8 cellular contexts compared by ENCODE assay signal in the genomic region with DNA sequence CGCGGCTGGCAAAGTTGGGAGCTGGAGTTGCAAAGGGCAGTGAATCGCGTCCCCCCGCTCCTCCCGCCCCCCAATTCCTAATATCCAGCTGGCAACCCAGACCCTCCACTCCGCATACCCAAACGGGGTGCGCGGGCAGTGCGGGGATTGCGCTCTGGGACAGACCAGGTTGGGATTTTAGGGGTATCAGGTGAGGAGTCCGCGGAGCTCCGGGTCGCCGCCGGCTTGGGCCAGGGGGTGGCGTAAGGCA. TPM values are rescaled to one million over a fixed set of nuclear protein-coding genes. Genes with fewer than 3 reads are reported as not detected.
DNase-seq lines count a peak whose midpoint lies in the region; ATAC-seq and TF ChIP-seq lines count a peak whose summit lies in the region.

No MANE protein-coding gene starts in this region.

- H3K27ac Mint-ChIP-seq in T-helper 2 cell treated with Interferon-gamma antibody and Interleukin-4, amounts not matched to agents 5 μg/mL and 100 μg/mL, for 36 hours, result peak overlapping the region; percentile 96
- peak overlapping the region; percentile 93 for H3K27ac Mint-ChIP-seq in activated T-helper 1 cell treated with anti-CD3 and anti-CD28 coated beads, Interleukin-12 subunit alpha, Interleukin-12 subunit beta, Interleukin-2, Interleukin-4 antibody, amounts not matched to agents 30 ng/mL and 10 ng/mL and 1 ng/mL, durations not matched to agents 14 hours and 24 hours and 36 hours
- peak overlapping the region; percentile 87 to 99 (median 94) for H3K27ac Mint-ChIP-seq in immature natural killer cell

- intact Hi-C loops in activated T-helper 1 cell treated with anti-CD3 and anti-CD28 coated beads, Interleukin-12 subunit alpha, Interleukin-12 subunit beta, Interleukin-2, Interleukin-4 antibody, amounts not matched to agents 30 ng/mL and 10 ng/mL and 1 ng/mL, durations not matched to agents 14 hours and 24 hours and 36 hours (cut with micrococcal nuclease), result loop anchor here (1.0 to 10.0 kb wide), 8 partner anchors 71 to 1069 kb away; partner anchors contain the start of genes CERT1, HMGCR, POC5 and POLK

- peak overlapping the region; percentile 84 for H3K27ac ChIP-seq in suprapubic skin

- DNase-seq in T-helper 2 cell treated with Interferon-gamma antibody and Interleukin-4, amounts not matched to agents 5 μg/mL and 100 μg/mL, for 36 hours (ENCODE audit: low spot score), result no peak
- no peak for DNase-seq in T-helper 2 cell
- no peak for DNase-seq in activated T-helper 1 cell treated with anti-CD3 and anti-CD28 coated beads, Interleukin-12 subunit alpha, Interleukin-12 subunit beta, Interleukin-2, Interleukin-4 antibody, amounts not matched to agents 30 ng/mL and 10 ng/mL and 1 ng/mL, durations not matched to agents 14 hours and 24 hours and 36 hours (ENCODE audit: low spot score)
- no peak for DNase-seq in immature natural killer cell
- DNase-seq in suprapubic skin (ENCODE audit: low spot score in 2 of 2), result peak in 1 of 2 donors; percentile 70
- no peak for DNase-seq in SW480 (ENCODE audit: low spot score)
- DNase-seq in GF-D8 (lab: John Stamatoyannopoulos, UW), result no peak

- no peak for TF ChIP-seq CTCF in suprapubic skin (IDR thresholded peaks at IDR 0.05)

- peaks cover 20% of the 10 kb centered on the region for H3K4me1 ChIP-seq in suprapubic skin

- peaks cover 52% of the 10 kb centered on the region for H3K4me1 Mint-ChIP-seq in T-helper 2 cell treated with Interferon-gamma antibody and Interleukin-4, amounts not matched to agents 5 μg/mL and 100 μg/mL, for 36 hours (ENCODE audit: low read depth)
- H3K4me1 Mint-ChIP-seq in activated T-helper 1 cell treated with anti-CD3 and anti-CD28 coated beads, Interleukin-12 subunit alpha, Interleukin-12 subunit beta, Interleukin-2, Interleukin-4 antibody, amounts not matched to agents 30 ng/mL and 10 ng/mL and 1 ng/mL, durations not matched to agents 14 hours and 24 hours and 36 hours (ENCODE audit: low read depth), result peaks cover 65% of the 10 kb centered on the region
- peaks cover 64 to 70% of the 10 kb centered on the region in 2 donors for H3K4me1 Mint-ChIP-seq in immature natural killer cell

- no peaks in the 10 kb centered on the region for H3K9me3 Mint-ChIP-seq in T-helper 2 cell treated with Interferon-gamma antibody and Interleukin-4, amounts not matched to agents 5 μg/mL and 100 μg/mL, for 36 hours
- no peaks in the 10 kb centered on the region for H3K9me3 Mint-ChIP-seq in activated T-helper 1 cell treated with anti-CD3 and anti-CD28 coated beads, Interleukin-12 subunit alpha, Interleukin-12 subunit beta, Interleukin-2, Interleukin-4 antibody, amounts not matched to agents 30 ng/mL and 10 ng/mL and 1 ng/mL, durations not matched to agents 14 hours and 24 hours and 36 hours
- no peaks in the 10 kb centered on the region for H3K9me3 Mint-ChIP-seq in immature natural killer cell

- WGBS in suprapubic skin, result 0% methylated on average over 11 of the region's 19 CpGs

- peak overlapping the region; percentile 70 for H3K4me3 ChIP-seq in suprapubic skin

- no peak for TF ChIP-seq POLR2A in suprapubic skin (IDR thresholded peaks at IDR 0.05)

- H3K36me3 ChIP-seq in suprapubic skin, result no peaks in the 10 kb centered on the region

- H3K4me3 Mint-ChIP-seq in T-helper 2 cell treated with Interferon-gamma antibody and Interleukin-4, amounts not matched to agents 5 μg/mL and 100 μg/mL, for 36 hours, result peak overlapping the region; percentile 91
- H3K4me3 Mint-ChIP-seq in activated T-helper 1 cell treated with anti-CD3 and anti-CD28 coated beads, Interleukin-12 subunit alpha, Interleukin-12 subunit beta, Interleukin-2, Interleukin-4 antibody, amounts not matched to agents 30 ng/mL and 10 ng/mL and 1 ng/mL, durations not matched to agents 14 hours and 24 hours and 36 hours, result peak overlapping the region; percentile 98
- H3K4me3 Mint-ChIP-seq in immature natural killer cell, result peak overlapping the region; percentile 93 to 98 (median 95)

- TF ChIP-seq EP300 in suprapubic skin (IDR thresholded peaks at IDR 0.05), result no peak

- H3K27me3 ChIP-seq in suprapubic skin, result peaks cover 4% of the 10 kb centered on the region

- no peak for ATAC-seq in HG02759 (IDR thresholded peaks at IDR 0.05; ENCODE audit: unreplicated experiment)

- peaks cover 17% of the 10 kb centered on the region for H3K36me3 Mint-ChIP-seq in T-helper 2 cell treated with Interferon-gamma antibody and Interleukin-4, amounts not matched to agents 5 μg/mL and 100 μg/mL, for 36 hours (ENCODE audit: low read depth)
- H3K36me3 Mint-ChIP-seq in activated T-helper 1 cell treated with anti-CD3 and anti-CD28 coated beads, Interleukin-12 subunit alpha, Interleukin-12 subunit beta, Interleukin-2, Interleukin-4 antibody, amounts not matched to agents 30 ng/mL and 10 ng/mL and 1 ng/mL, durations not matched to agents 14 hours and 24 hours and 36 hours (ENCODE audit: low read depth), result peaks cover 18% of the 10 kb centered on the region
- no peaks in the 10 kb centered on the region for H3K36me3 Mint-ChIP-seq in immature natural killer cell

- no peaks in the 10 kb centered on the region for H3K9me3 ChIP-seq in suprapubic skin

- H3K27me3 Mint-ChIP-seq in T-helper 2 cell treated with Interferon-gamma antibody and Interleukin-4, amounts not matched to agents 5 μg/mL and 100 μg/mL, for 36 hours (ENCODE audit: low read depth), result peaks cover 9% of the 10 kb centered on the region
- H3K27me3 Mint-ChIP-seq in activated T-helper 1 cell treated with anti-CD3 and anti-CD28 coated beads, Interleukin-12 subunit alpha, Interleukin-12 subunit beta, Interleukin-2, Interleukin-4 antibody, amounts not matched to agents 30 ng/mL and 10 ng/mL and 1 ng/mL, durations not matched to agents 14 hours and 24 hours and 36 hours (ENCODE audit: insufficient read depth), result peaks cover under 1% of the 10 kb centered on the region
- peaks cover 12 to 28% (median 22%) of the 10 kb centered on the region in 3 donors for H3K27me3 Mint-ChIP-seq in immature natural killer cell (ENCODE audit: low read depth in 3 of 3)

RNA-seq across cellular contexts. Expression of gene IQGAP2, which starts 0.6 kb away (rescaled TPM):
- total RNA-seq in activated T-helper 1 cell treated with anti-CD3 and anti-CD28 coated beads, Interleukin-12 subunit alpha, Interleukin-12 subunit beta, Interleukin-2, Interleukin-4 antibody, amounts not matched to agents 30 ng/mL and 10 ng/mL and 1 ng/mL, durations not matched to agents 14 hours and 24 hours and 36 hours, result 43.5 and 45.4 TPM in 2 replicates
- 10 to 100 TPM; 38.8 to 92.5 (median 43.6) TPM for polyA plus RNA-seq in immature natural killer cell
- 10 to 100 TPM; 10.1 to 49.0 (median 12.8) TPM for total RNA-seq in suprapubic skin
